Comparison of ENCODE assay signal across 30 cellular contexts in the genomic region with DNA sequence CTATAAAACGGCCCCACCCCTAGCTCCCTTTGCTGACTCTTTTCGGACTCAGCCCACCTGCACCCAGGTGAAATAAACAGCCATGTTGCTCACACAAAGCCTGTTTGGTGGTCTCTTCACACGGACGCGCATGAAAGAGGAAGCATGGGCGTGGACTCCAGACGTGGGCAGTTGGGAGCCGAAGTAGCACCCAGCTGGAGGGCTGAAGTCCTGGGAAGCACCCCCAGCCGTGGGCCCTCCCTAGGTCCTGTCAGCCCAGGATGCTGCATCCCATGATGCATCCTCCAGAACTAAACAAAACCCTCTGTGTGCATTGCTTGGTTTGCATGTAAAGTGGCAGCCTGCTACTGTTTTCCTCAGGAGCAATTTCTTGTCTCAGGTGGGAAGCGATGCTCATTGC.
"Had no signal": no experiment of that assay in that cellular context is flagged by ENCODE, and none has a peak within 500 bp of the region (broad histone marks: within the 10 kb centered on the region; RNA-seq: fewer than 3 reads in every experiment).

No MANE protein-coding gene starts in this region.

- DNase-seq: activated effector memory CD4-positive, alpha-beta T cell treated with anti-CD3 and anti-CD28 coated beads, Interleukin-2, amount 50 U/mL, for 16 hours; activated effector memory CD4-positive, alpha-beta T cell treated with Interleukin-2 at 50 U/mL for 16 hours; activated gamma-delta T cell; activated gamma-delta T cell treated with Interleukin-2 at 50 U/mL for 16 hours; activated naive CD4-positive, alpha-beta T cell; activated naive CD4-positive, alpha-beta T cell treated with anti-CD3 and anti-CD28 coated beads for 36 hours; activated naive CD4-positive, alpha-beta T cell treated with anti-CD3 and anti-CD28 coated beads, Interleukin-2, amount 10 ng/mL, durations not matched to agents 7 days and 5 days; activated naive CD4-positive, alpha-beta T cell treated with anti-CD3 and anti-CD28 coated beads, Interleukin-2, amount 50 U/mL, for 16 hours; activated naive CD4-positive, alpha-beta T cell treated with Interleukin-2 at 50 U/mL for 16 hours; activated naive CD8-positive, alpha-beta T cell treated with anti-CD3 and anti-CD28 coated beads for 36 hours; activated naive CD8-positive, alpha-beta T cell treated with anti-CD3 and anti-CD28 coated beads, Interleukin-2, amount 10 ng/mL, durations not matched to agents 7 days and 5 days; activated naive CD8-positive, alpha-beta T cell treated with anti-CD3 and anti-CD28 coated beads, Interleukin-2, amount 50 U/mL, for 24 hours; activated T-cell treated with anti-CD3 and anti-CD28 coated beads, Interleukin-2, amount 50 U/mL, for 4 hours; activated T-cell treated with anti-CD3 and anti-CD28 coated beads, Interleukin-2, amount 50 U/mL, for 48 hours; activated T-cell treated with anti-CD3 and anti-CD28 coated beads, Interleukin-2, amount 50 U/mL, for 72 hours; adrenal gland; amniotic stem cell; amygdala; anterior cingulate cortex; aorta; body of pancreas; brain microvascular endothelial cell; caudate nucleus; central memory CD4-positive, alpha-beta T cell; cerebellar nuclear complex had no signal

- H3K27me3 ChIP-seq: adrenal gland, ascending aorta, body of pancreas, brain microvascular endothelial cell, cardiac muscle cell had no signal

- H3K36me3 ChIP-seq: adrenal gland, ascending aorta, brain microvascular endothelial cell, breast epithelium, cardiac muscle cell had no signal

- H3K9me3 ChIP-seq: adrenal gland, ascending aorta, body of pancreas, breast epithelium had no signal

- H3K4me3 ChIP-seq: adrenal gland, ascending aorta, body of pancreas, breast epithelium, cardiac muscle cell had no signal

- ATAC-seq: activated naive CD4-positive, alpha-beta T cell treated with anti-CD3 and anti-CD28 coated beads, Interleukin-2, amount 50 U/mL, for 72 hours; activated naive CD8-positive, alpha-beta T cell treated with anti-CD3 and anti-CD28 coated beads, Interleukin-2, amount 50 U/mL, for 24 hours; activated T-cell treated with anti-CD3 and anti-CD28 coated beads, Interleukin-2, amount 50 U/mL, for 4 hours; activated T-cell treated with anti-CD3 and anti-CD28 coated beads, Interleukin-2, amount 50 U/mL, for 72 hours; activated T-helper 17 cell treated with anti-CD3 and anti-CD28 coated beads, Interleukin-2, amount 50 U/mL, for 72 hours; body of pancreas had no signal

- H3K27ac ChIP-seq: adrenal gland, ascending aorta, body of pancreas, brain microvascular endothelial cell, breast epithelium, cardiac muscle cell had no signal

- H3K4me1 ChIP-seq: adrenal gland, ascending aorta, breast epithelium had no signal
